In the genomic region with DNA sequence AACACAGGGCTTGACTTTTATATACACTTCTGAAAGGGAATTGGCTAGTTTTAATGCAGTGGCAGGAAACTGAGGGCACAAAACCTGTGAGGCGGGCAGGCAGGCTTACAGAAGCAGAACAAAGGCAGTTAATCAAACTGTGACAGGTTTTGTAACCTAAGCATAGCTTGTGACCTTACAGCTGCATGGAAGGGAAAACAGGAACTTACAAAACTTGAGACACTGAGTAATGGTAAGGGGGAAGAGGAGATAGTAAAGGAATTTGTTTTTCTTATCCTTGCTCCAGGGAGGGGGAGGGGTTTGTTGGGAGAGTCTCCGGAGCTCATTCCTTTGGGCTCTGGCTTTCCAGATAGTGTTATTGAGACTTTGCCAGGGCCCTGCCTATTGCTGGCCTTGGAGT, we compare ENCODE assay signal across 22 cellular contexts. TPM values are rescaled to one million over a fixed set of nuclear protein-coding genes. Genes with fewer than 3 reads are reported as not detected.
DNase-seq lines count a peak whose midpoint lies in the region; ATAC-seq and TF ChIP-seq lines count a peak whose summit lies in the region.
"Had no signal": no experiment of that assay in that cellular context is flagged by ENCODE, and none has a peak within 500 bp of the region (broad histone marks: within the 10 kb centered on the region; RNA-seq: fewer than 3 reads in every experiment).

No MANE protein-coding gene starts in this region.

- H3K36me3 ChIP-seq in adrenal gland (replicated peaks in 1 of 2) (no peaks in the 10 kb centered on the region), mesodermal cell (ENCODE audit: control insufficient read depth, insufficient read depth, low read length) (no peaks in the 10 kb centered on the region), upper lobe of right lung (no peaks in the 10 kb centered on the region)
- H3K36me3 ChIP-seq: left ventricle myocardium inferior, ovary, SJCRH30 had no signal

- H3K27me3 ChIP-seq in adrenal gland (no peaks in the 10 kb centered on the region), upper lobe of right lung (no peaks in the 10 kb centered on the region)
- H3K27me3 ChIP-seq: ovary, SJCRH30 had no signal

- H3K27me3 Mint-ChIP-seq in activated naive CD4-positive, alpha-beta T cell treated with anti-CD3 and anti-CD28 coated beads for 36 hours (ENCODE audit: low read depth) = no peaks in the 10 kb centered on the region

- no peak for TF ChIP-seq POLR2A in adrenal gland (IDR thresholded peaks at IDR 0.05)

- H3K9me3 ChIP-seq in adrenal gland (replicated peaks in 1 of 3) (no peaks in the 10 kb centered on the region), mesodermal cell (ENCODE audit: control insufficient read depth, low read length) (peaks cover 4% of the 10 kb centered on the region), upper lobe of right lung (no peaks in the 10 kb centered on the region)
- H3K9me3 ChIP-seq: left ventricle myocardium inferior, ovary, SJCRH30 had no signal

- CTCF ChIA-PET in activated naive CD4-positive, alpha-beta T cell treated with anti-CD3 and anti-CD28 coated beads for 36 hours (lab: Charles Lee) = no interaction called here

- H3K4me1 Mint-ChIP-seq in activated naive CD4-positive, alpha-beta T cell treated with anti-CD3 and anti-CD28 coated beads for 36 hours (ENCODE audit: low read depth) = no peaks in the 10 kb centered on the region

- H3K27ac ChIP-seq in adrenal gland = peak overlapping the region in 3 of 5 donors; percentile 45 to 68 (median 46)
- H3K27ac ChIP-seq in mesodermal cell (ENCODE audit: low read depth, low read length, severe bottlenecking) = peak overlapping the region; percentile 74
- H3K27ac ChIP-seq in upper lobe of right lung = no peak overlapping the region
- H3K27ac ChIP-seq: GM23248, left ventricle myocardium inferior, ovary, SJCRH30, skin epidermis had no signal

- DNase-seq in ELF-1 (ENCODE audit: low read depth, low spot score) (peak; percentile 30), MV-4-11 (lab: John Stamatoyannopoulos, UW) (peak; percentile 87), adrenal gland (peak; percentile 53 to 82 (median 74)), upper lobe of right lung (no peak), DMS153 treated with DMSO at 0.1 percent for 48 hours (lab: John Stamatoyannopoulos, UW; ENCODE audit: unreplicated experiment) (no peak)
- no peak for DNase-seq in activated naive CD4-positive, alpha-beta T cell treated with anti-CD3 and anti-CD28 coated beads for 36 hours
- DNase-seq: activated CD4-positive, alpha-beta T cell treated with anti-CD3 and anti-CD28 coated beads for 1 hour; activated effector memory CD4-positive, alpha-beta T cell treated with Interleukin-2 at 50 U/mL for 16 hours; amniotic stem cell; effector memory CD4-positive, alpha-beta T cell; GM23248; IMR-90; left ventricle myocardium inferior; NCI-H1417; NK-92 treated with Interleukin-12 subunit alpha and Interleukin-12 subunit beta, amount 100 ng/mL, for 24 hours; SJCRH30; stimulated activated CD4-positive, alpha-beta T cell treated with anti-CD3 and anti-CD28 coated beads, Interleukin-4, amount 100 ng/mL, for 24 hours; T-helper 9 cell had no signal

- no peaks in the 10 kb centered on the region for H3K36me3 Mint-ChIP-seq in activated naive CD4-positive, alpha-beta T cell treated with anti-CD3 and anti-CD28 coated beads for 36 hours (ENCODE audit: low read depth)

- H3K4me3 Mint-ChIP-seq in activated naive CD4-positive, alpha-beta T cell treated with anti-CD3 and anti-CD28 coated beads for 36 hours = no peak overlapping the region

- 11 to 18% (median 16%) methylated on average over 2 of the region's 2 CpGs for WGBS in adrenal gland, 4 donors
- WGBS in mesodermal cell (ENCODE audit: insufficient coverage in 2 of 2), 2 experiments = 45 to 100% methylated on average over 2 of the region's 2 CpGs

- TF ChIP-seq CTCF in adrenal gland (IDR thresholded peaks at IDR 0.05) (no peak), upper lobe of right lung (IDR thresholded peaks at IDR 0.05) (no peak)

- H3K27ac Mint-ChIP-seq in activated naive CD4-positive, alpha-beta T cell treated with anti-CD3 and anti-CD28 coated beads for 36 hours = no peak overlapping the region

- H3K4me1 ChIP-seq in adrenal gland (replicated peaks in 1 of 2) (no peaks in the 10 kb centered on the region), mesodermal cell (ENCODE audit: control insufficient read depth, insufficient read depth, low read length, poor library complexity, severe bottlenecking) (peaks cover 2% of the 10 kb centered on the region), upper lobe of right lung (no peaks in the 10 kb centered on the region)
- H3K4me1 ChIP-seq: left ventricle myocardium inferior, SJCRH30 had no signal

- no peak overlapping the region for H3K4me3 ChIP-seq in adrenal gland
- H3K4me3 ChIP-seq in mesodermal cell (ENCODE audit: extremely low read depth, insufficient read depth, low read length, poor library complexity, severe bottlenecking) = no peak overlapping the region
- H3K4me3 ChIP-seq in upper lobe of right lung = no peak overlapping the region
- H3K4me3 ChIP-seq: GM23248, left ventricle myocardium inferior, ovary, SJCRH30, skin epidermis had no signal

- H3K9me3 Mint-ChIP-seq in activated naive CD4-positive, alpha-beta T cell treated with anti-CD3 and anti-CD28 coated beads for 36 hours = peaks cover 2% of the 10 kb centered on the region

- intact Hi-C loops in adrenal gland (cut with DNase I) (no loop called here), upper lobe of right lung (cut with DNase I) (no loop called here)
- intact Hi-C loops in activated naive CD4-positive, alpha-beta T cell treated with anti-CD3 and anti-CD28 coated beads for 36 hours (cut with micrococcal nuclease) = no loop called here

- no peak for ATAC-seq in GM18517 (IDR thresholded peaks at IDR 0.05; ENCODE audit: unreplicated experiment)
- no peak for ATAC-seq in upper lobe of right lung

RNA-seq across cellular contexts. Expression of a gene that starts 55.6 kb away (rescaled TPM):
- total RNA-seq in adrenal gland = 10 to 100 TPM; 18.1 to 80.2 (median 40.8) TPM
- 10 to 100 TPM in 1 of 3 donors, 1 to 10 TPM in 2; 6.0 to 27.6 (median 9.1) TPM for polyA plus RNA-seq in adrenal gland
- 6.4 TPM for polyA plus RNA-seq in mesodermal cell (2013, experiment 1 of 2)
- polyA plus RNA-seq in mesodermal cell (2013, experiment 2 of 2) = 6.4 TPM
- total RNA-seq in activated naive CD4-positive, alpha-beta T cell treated with anti-CD3 and anti-CD28 coated beads for 36 hours = not detected
- 0.58 TPM for total RNA-seq in upper lobe of right lung
- total RNA-seq: GM23248, IMR-90 had no signal
- polyA plus RNA-seq: GM23248, IMR-90 had no signal

Comparison
In these comparisons a context has a peak if more than half of its experiments do, and no peak if none do; other contexts are left out.
1. DNase-seq: peak in ELF-1 (single experiment), MV-4-11 (single experiment) and adrenal gland (7 of 7); none in activated naive CD4-positive, alpha-beta T cell treated with anti-CD3 and anti-CD28 coated beads for 36 hours (single experiment), upper lobe of right lung (single experiment) and DMS153 treated with DMSO at 0.1 percent for 48 hours (single experiment).
2. RNA of a gene that starts 55.6 kb away (total RNA-seq): 18.1 to 80.2 TPM in adrenal gland; 0.58 TPM in upper lobe of right lung (single experiment) and not detected in activated naive CD4-positive, alpha-beta T cell treated with anti-CD3 and anti-CD28 coated beads for 36 hours; every median in the first group is over 10 times any median in the second.